ENCODE assay signal across 8 cellular contexts in the genomic region with DNA sequence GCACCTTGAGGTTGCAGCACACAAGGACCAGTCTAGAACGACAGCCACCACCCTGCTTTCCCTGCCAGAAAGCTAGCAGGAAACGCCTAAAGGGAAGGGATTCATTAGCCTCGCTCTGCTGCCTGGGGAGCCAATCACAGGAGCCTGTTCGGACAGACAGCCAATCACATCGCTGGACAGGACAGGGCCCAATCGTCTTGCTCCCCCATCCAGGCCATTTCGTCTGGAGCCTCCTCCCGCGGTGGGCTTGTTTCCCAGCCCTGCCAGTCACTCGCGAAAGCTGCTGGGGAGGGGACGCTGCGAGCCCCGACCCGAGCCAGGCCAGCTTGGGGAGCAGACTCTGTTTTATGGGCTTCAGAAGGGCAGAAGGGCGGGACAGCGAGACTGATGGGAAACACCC.
DNase-seq lines count a peak whose midpoint lies in the region; ATAC-seq and TF ChIP-seq lines count a peak whose summit lies in the region.

No MANE protein-coding gene starts in this region.

- no peaks in the 10 kb centered on the region for H3K9me3 ChIP-seq in iPS-18c (ENCODE audit: control insufficient read depth, insufficient read depth, low read length)
- no peaks in the 10 kb centered on the region for H3K9me3 ChIP-seq in gastrocnemius medialis

- H3K27me3 ChIP-seq in gastrocnemius medialis = no peaks in the 10 kb centered on the region

- H3K4me1 ChIP-seq in gastrocnemius medialis = peaks cover 0 to 4% of the 10 kb centered on the region in 2 donors

- DNase-seq in NCI-H1930 (lab: John Stamatoyannopoulos, UW) = peak; percentile 43 to 66
- peak; percentile 41 for DNase-seq in astrocyte of the spinal cord (ENCODE audit: low read depth, low spot score)
- DNase-seq in gastrocnemius medialis = peak; percentile 51 to 70
- DNase-seq in stimulated activated naive CD4-positive, alpha-beta T cell (lab: John Stamatoyannopoulos, UW) = no peak
- no peak for DNase-seq in T-helper 2 cell
- DNase-seq in germinal center (ENCODE audit: low spot score) = no peak

- no peak overlapping the region for H3K27ac ChIP-seq in gastrocnemius medialis

- H3K4me3 ChIP-seq in astrocyte of the spinal cord (ENCODE audit: low read depth, low read length) (peak overlapping the region; percentile 6), iPS-18c (ENCODE audit: insufficient read depth, low read depth, low read length) (peak overlapping the region; percentile 30; the same call in 1 of the 2 replicates), gastrocnemius medialis (peak overlapping the region; percentile 42 to 53 (median 50))

- in situ Hi-C loops in astrocyte of the spinal cord (cut with HindIII; ENCODE audit: low sequenced_read_pairs) = no loop called here
- in situ Hi-C loops in gastrocnemius medialis (cut with MboI; ENCODE audit: low sequenced_read_pairs in 4 of 4) = no loop called here

- ATAC-seq in gastrocnemius medialis = peak; percentile 90 to 94
- no peak for ATAC-seq in HG03378 (IDR thresholded peaks at IDR 0.05; ENCODE audit: unreplicated experiment)

- H3K36me3 ChIP-seq in gastrocnemius medialis = no peaks in the 10 kb centered on the region

- intact Hi-C loops in gastrocnemius medialis (cut with DNase I; ENCODE audit: low total_unique reads) = no loop called here

- TF ChIP-seq CTCF in astrocyte of the spinal cord (IDR thresholded peaks at IDR 0.05; ENCODE audit: low read depth, low read length) (no peak), gastrocnemius medialis (IDR thresholded peaks at IDR 0.05 in 4 of 5, conservative IDR thresholded peaks at IDR 0.05 in 1 of 5) (no peak)

- TF ChIP-seq POLR2A in gastrocnemius medialis (IDR thresholded peaks at IDR 0.05) = no peak

Comparison
In these comparisons a context has a peak if more than half of its experiments do, and no peak if none do; other contexts are left out.
1. DNase-seq: peak in NCI-H1930 (2 of 2), astrocyte of the spinal cord (single experiment) and gastrocnemius medialis (2 of 2); none in stimulated activated naive CD4-positive, alpha-beta T cell (0 of 6), T-helper 2 cell (0 of 5) and germinal center (single experiment).
2. Peak in every context shown above with its lines, with median percentiles within 50 percentile points of each other: H3K4me3 ChIP-seq.